16 cellular contexts compared by ENCODE assay signal in the genomic region with DNA sequence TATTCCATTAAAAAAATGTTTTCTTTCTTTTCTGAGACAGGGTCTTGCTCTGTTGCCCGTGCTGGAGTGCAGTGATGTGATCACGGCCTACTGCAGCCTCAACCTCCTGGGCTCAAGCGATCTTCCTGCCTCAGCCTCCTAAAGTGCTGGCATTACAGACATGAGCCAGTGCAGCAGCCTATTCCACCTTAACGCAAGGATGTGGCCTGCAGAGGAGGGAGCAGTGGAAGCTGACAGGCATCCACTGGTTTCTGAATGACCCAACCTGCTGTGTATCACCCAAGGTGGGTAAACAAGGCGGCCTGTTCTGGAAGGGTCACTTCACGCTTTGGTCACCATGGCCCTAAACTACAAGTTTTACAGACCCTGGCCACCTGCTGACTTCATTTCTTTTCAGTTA.
DNase-seq lines count a peak whose midpoint lies in the region; ATAC-seq and TF ChIP-seq lines count a peak whose summit lies in the region.
"Had no signal": no experiment of that assay in that cellular context is flagged by ENCODE, and none has a peak within 500 bp of the region (broad histone marks: within the 10 kb centered on the region; RNA-seq: fewer than 3 reads in every experiment).

No MANE protein-coding gene starts in this region.

- H3K4me1 Mint-ChIP-seq in natural killer cell treated with Interleukin-12 subunit alpha and Interleukin-12 subunit beta and Interleukin-15 and Interleukin-18, amount 100 ng/mL, for 72 hours (ENCODE audit: low read depth in 2 of 2) = no peaks in the 10 kb centered on the region
- no peaks in the 10 kb centered on the region for H3K4me1 Mint-ChIP-seq in natural killer cell
- H3K4me1 Mint-ChIP-seq: IgD-negative memory B cell had no signal

- intact Hi-C loops in cardiac septum (cut with DNase I) (loop anchor here (1.0 kb wide), 1 partner anchor 60 kb away; no protein-coding TSS in a partner anchor), Right ventricle myocardium superior (cut with DNase I) (no loop called here), natural killer cell (cut with micrococcal nuclease) (no loop called here), posterior vena cava (cut with DNase I) (no loop called here)

- H3K9me3 Mint-ChIP-seq in natural killer cell treated with Interleukin-12 subunit alpha and Interleukin-12 subunit beta and Interleukin-15 and Interleukin-18, amount 100 ng/mL, for 72 hours = no peaks in the 10 kb centered on the region
- H3K9me3 Mint-ChIP-seq in natural killer cell = no peaks in the 10 kb centered on the region
- H3K9me3 Mint-ChIP-seq: CD8-positive, alpha-beta T cell; IgD-negative memory B cell had no signal

- no peak for TF ChIP-seq CTCF in natural killer cell (IDR thresholded peaks at IDR 0.05)
- TF ChIP-seq CTCF in brain microvascular endothelial cell (IDR thresholded peaks at IDR 0.05; ENCODE audit: low read depth, low read length, missing control alignments) = no peak

- H3K4me3 ChIP-seq in brain microvascular endothelial cell (ENCODE audit: low read depth, low read length) = no peak overlapping the region
- H3K4me3 ChIP-seq: HAP-1 had no signal

- H3K36me3 ChIP-seq in brain microvascular endothelial cell (replicated peaks) = no peaks in the 10 kb centered on the region
- H3K36me3 ChIP-seq: HAP-1 had no signal

- no peak overlapping the region for H3K4me3 Mint-ChIP-seq in natural killer cell treated with Interleukin-12 subunit alpha and Interleukin-12 subunit beta and Interleukin-15 and Interleukin-18, amount 100 ng/mL, for 72 hours
- no peak overlapping the region for H3K4me3 Mint-ChIP-seq in natural killer cell
- H3K4me3 Mint-ChIP-seq: CD8-positive, alpha-beta T cell; IgD-negative memory B cell had no signal

- H3K27ac Mint-ChIP-seq in natural killer cell treated with Interleukin-12 subunit alpha and Interleukin-12 subunit beta and Interleukin-15 and Interleukin-18, amount 100 ng/mL, for 72 hours = no peak overlapping the region
- no peak overlapping the region for H3K27ac Mint-ChIP-seq in natural killer cell
- H3K27ac Mint-ChIP-seq: CD8-positive, alpha-beta T cell; IgD-negative memory B cell had no signal

- no peak overlapping the region for H3K27ac ChIP-seq in brain microvascular endothelial cell
- H3K27ac ChIP-seq: C4-2B had no signal

- H3K27me3 Mint-ChIP-seq in natural killer cell treated with Interleukin-12 subunit alpha and Interleukin-12 subunit beta and Interleukin-15 and Interleukin-18, amount 100 ng/mL, for 72 hours = no peaks in the 10 kb centered on the region
- no peaks in the 10 kb centered on the region for H3K27me3 Mint-ChIP-seq in natural killer cell (ENCODE audit: low read depth in 2 of 2)
- H3K27me3 Mint-ChIP-seq: IgD-negative memory B cell had no signal

- DNase-seq in cardiac septum (ENCODE audit: low spot score) (peak; percentile 57), Right ventricle myocardium superior (no peak), natural killer cell (no peak), posterior vena cava (ENCODE audit: low spot score) (peak; percentile 14), foreskin melanocyte (no peak), brain microvascular endothelial cell (no peak)
- peak; percentile 2 for DNase-seq in natural killer cell treated with Interleukin-12 subunit alpha and Interleukin-12 subunit beta and Interleukin-15 and Interleukin-18, amount 100 ng/mL, for 72 hours (ENCODE audit: low spot score)
- DNase-seq: ACHN; CD8-positive, alpha-beta T cell; COR-L47; DMS153; DMS79 treated with DMSO at 0.1 percent for 48 hours; EL had no signal

- in situ Hi-C loops in brain microvascular endothelial cell (cut with HindIII; ENCODE audit: low pct_ligation_motif_present, low sequenced_read_pairs) = no loop called here

- no peaks in the 10 kb centered on the region for H3K36me3 Mint-ChIP-seq in natural killer cell treated with Interleukin-12 subunit alpha and Interleukin-12 subunit beta and Interleukin-15 and Interleukin-18, amount 100 ng/mL, for 72 hours
- H3K36me3 Mint-ChIP-seq in natural killer cell = no peaks in the 10 kb centered on the region

- ATAC-seq in Right ventricle myocardium superior (ENCODE audit: poor library complexity) (no peak), natural killer cell (no peak)
- no peak for ATAC-seq in natural killer cell treated with Interleukin-12 subunit alpha and Interleukin-12 subunit beta and Interleukin-15 and Interleukin-18, amount 100 ng/mL, for 72 hours
- ATAC-seq: CD8-positive, alpha-beta T cell had no signal

- no peaks in the 10 kb centered on the region for H3K27me3 ChIP-seq in brain microvascular endothelial cell (replicated peaks)

Comparison
In these comparisons a context has a peak if more than half of its experiments do, and no peak if none do; other contexts are left out.
1. DNase-seq: peak in cardiac septum (single experiment), natural killer cell treated with Interleukin-12 subunit alpha and Interleukin-12 subunit beta and Interleukin-15 and Interleukin-18, amount 100 ng/mL, for 72 hours (single experiment) and posterior vena cava (single experiment); none in Right ventricle myocardium superior (single experiment), natural killer cell (single experiment), foreskin melanocyte (single experiment) and brain microvascular endothelial cell (single experiment).